Comparison of ENCODE assay signal across 25 cellular contexts in genomic region chr3:51949121-51949520, GRCh38. TPM values are rescaled to one million over a fixed set of nuclear protein-coding genes. Genes with fewer than 3 reads are reported as not detected.
"Had no signal": no experiment of that assay in that cellular context is flagged by ENCODE, and none has a peak within 500 bp of the region (broad histone marks: within the 10 kb centered on the region; RNA-seq: fewer than 3 reads in every experiment).

No MANE protein-coding gene starts in this region.

- H2AFZ ChIP-seq: hepatocyte had no signal

- H3K4me3 ChIP-seq: gastroesophageal sphincter, hepatocyte, lower lobe of right lung, pancreas, psoas muscle, thoracic aorta, upper lobe of left lung had no signal

- H3K4me2 ChIP-seq: hepatocyte had no signal

- DNase-seq: activated B cell treated with CpG ODN at 0.5 μM for 24 hours; activated CD4-positive, alpha-beta T cell treated with anti-CD3 and anti-CD28 coated beads for 36 hours; activated CD8-positive, alpha-beta T cell treated with anti-CD3 and anti-CD28 coated beads, Interleukin-2, amount 10 ng/mL, durations not matched to agents 7 days and 5 days; activated effector memory CD4-positive, alpha-beta T cell treated with anti-CD3 and anti-CD28 coated beads, Interleukin-2, amount 50 U/mL, for 16 hours; activated naive CD4-positive, alpha-beta T cell treated with anti-CD3 and anti-CD28 coated beads for 36 hours; amniotic stem cell; brain microvascular endothelial cell; caudate nucleus; lower lobe of right lung; mesendoderm; nephron progenitor cell; T-helper 1 cell; upper lobe of left lung had no signal

- H3K4me1 Mint-ChIP-seq: activated B cell treated with CpG ODN at 0.5 μM for 24 hours; activated CD4-positive, alpha-beta T cell treated with anti-CD3 and anti-CD28 coated beads for 36 hours had no signal

- H3K27ac ChIP-seq: brain microvascular endothelial cell, gastroesophageal sphincter, hepatocyte, lower lobe of right lung, pancreas, psoas muscle, thoracic aorta, upper lobe of left lung had no signal

- H3K36me3 ChIP-seq: brain microvascular endothelial cell, pancreas, thoracic aorta had no signal

- H3K4me3 Mint-ChIP-seq: activated B cell treated with CpG ODN at 0.5 μM for 24 hours; activated CD4-positive, alpha-beta T cell treated with anti-CD3 and anti-CD28 coated beads for 36 hours; activated CD8-positive, alpha-beta T cell treated with anti-CD3 and anti-CD28 coated beads, Interleukin-2, amount 10 ng/mL, durations not matched to agents 7 days and 5 days; activated naive CD4-positive, alpha-beta T cell treated with anti-CD3 and anti-CD28 coated beads for 36 hours; activated T-helper 1 cell treated with anti-CD3 and anti-CD28 coated beads, Interleukin-12 subunit alpha, Interleukin-12 subunit beta, Interleukin-2, Interleukin-4 antibody, amounts not matched to agents 30 ng/mL and 10 ng/mL and 1 ng/mL, durations not matched to agents 14 hours and 24 hours and 36 hours; nephron progenitor cell; stimulated activated naive CD8-positive, alpha-beta T cell treated with anti-CD3 and anti-CD28 coated beads, Interleukin-15, Interleukin-2, amounts not matched to agents 100 ng/mL and 50 ng/mL, for 24 hours; T-helper 2 cell treated with Interferon-gamma antibody and Interleukin-4, amounts not matched to agents 5 μg/mL and 100 μg/mL, for 36 hours had no signal

- H3K27ac Mint-ChIP-seq: activated B cell treated with CpG ODN at 0.5 μM for 24 hours; activated CD4-positive, alpha-beta T cell treated with anti-CD3 and anti-CD28 coated beads for 36 hours; activated CD8-positive, alpha-beta T cell treated with anti-CD3 and anti-CD28 coated beads, Interleukin-2, amount 10 ng/mL, durations not matched to agents 7 days and 5 days; activated naive CD4-positive, alpha-beta T cell treated with anti-CD3 and anti-CD28 coated beads for 36 hours; activated T-helper 1 cell treated with anti-CD3 and anti-CD28 coated beads, Interleukin-12 subunit alpha, Interleukin-12 subunit beta, Interleukin-2, Interleukin-4 antibody, amounts not matched to agents 30 ng/mL and 10 ng/mL and 1 ng/mL, durations not matched to agents 14 hours and 24 hours and 36 hours; nephron progenitor cell; stimulated activated naive CD8-positive, alpha-beta T cell treated with anti-CD3 and anti-CD28 coated beads, Interleukin-15, Interleukin-2, amounts not matched to agents 100 ng/mL and 50 ng/mL, for 24 hours; T-helper 2 cell treated with Interferon-gamma antibody and Interleukin-4, amounts not matched to agents 5 μg/mL and 100 μg/mL, for 36 hours had no signal

- H3K27me3 ChIP-seq: brain microvascular endothelial cell, gastroesophageal sphincter, pancreas, upper lobe of left lung had no signal

- ATAC-seq: activated CD4-positive, alpha-beta T cell treated with anti-CD3 and anti-CD28 coated beads for 36 hours; activated CD8-positive, alpha-beta T cell treated with anti-CD3 and anti-CD28 coated beads, Interleukin-2, amount 10 ng/mL, durations not matched to agents 7 days and 5 days; gastroesophageal sphincter; lower lobe of right lung; pancreas; psoas muscle had no signal

- H3K4me1 ChIP-seq: gastroesophageal sphincter, pancreas, psoas muscle, upper lobe of left lung had no signal

- H3K9me3 ChIP-seq: gastroesophageal sphincter, lower lobe of right lung, pancreas, psoas muscle, thoracic aorta, upper lobe of left lung had no signal

- H3K9me3 Mint-ChIP-seq: activated B cell treated with CpG ODN at 0.5 μM for 24 hours; activated naive CD4-positive, alpha-beta T cell treated with anti-CD3 and anti-CD28 coated beads for 36 hours; activated T-helper 1 cell treated with anti-CD3 and anti-CD28 coated beads, Interleukin-12 subunit alpha, Interleukin-12 subunit beta, Interleukin-2, Interleukin-4 antibody, amounts not matched to agents 30 ng/mL and 10 ng/mL and 1 ng/mL, durations not matched to agents 14 hours and 24 hours and 36 hours; nephron progenitor cell; stimulated activated naive CD8-positive, alpha-beta T cell treated with anti-CD3 and anti-CD28 coated beads, Interleukin-15, Interleukin-2, amounts not matched to agents 100 ng/mL and 50 ng/mL, for 24 hours; T-helper 2 cell treated with Interferon-gamma antibody and Interleukin-4, amounts not matched to agents 5 μg/mL and 100 μg/mL, for 36 hours had no signal

RNA-seq across cellular contexts. Expression of gene GPR62, which starts 6.1 kb away (rescaled TPM):
- total RNA-seq: activated B cell treated with CpG ODN at 0.5 μM for 24 hours; activated CD4-positive, alpha-beta T cell treated with anti-CD3 and anti-CD28 coated beads for 36 hours; activated CD8-positive, alpha-beta T cell treated with anti-CD3 and anti-CD28 coated beads, Interleukin-2, amount 10 ng/mL, durations not matched to agents 7 days and 5 days; activated naive CD4-positive, alpha-beta T cell treated with anti-CD3 and anti-CD28 coated beads for 36 hours; activated T-helper 1 cell treated with anti-CD3 and anti-CD28 coated beads, Interleukin-12 subunit alpha, Interleukin-12 subunit beta, Interleukin-2, Interleukin-4 antibody, amounts not matched to agents 30 ng/mL and 10 ng/mL and 1 ng/mL, durations not matched to agents 14 hours and 24 hours and 36 hours; astrocyte; hepatocyte; lower lobe of right lung; myocyte; thoracic aorta; upper lobe of left lung had no signal
- polyA plus RNA-seq: fibroblast of lung, keratinocyte had no signal
